Comparison of ENCODE assay signal across 1 cellular context in genomic region chr1:108830119-108831008, GRCh38.
A peak's percentile ranks its signal among the peaks of the same experiment; 100 is the strongest.
TF ChIP-seq lines count a peak whose summit lies in the region.

No MANE protein-coding gene starts in this region.

TF ChIP-seq in SK-N-SH, 30 proteins besides CTCF, POLR2A, EP300 and RAD21 (continued from another document):
- TF ChIP-seq, protein P1, sequence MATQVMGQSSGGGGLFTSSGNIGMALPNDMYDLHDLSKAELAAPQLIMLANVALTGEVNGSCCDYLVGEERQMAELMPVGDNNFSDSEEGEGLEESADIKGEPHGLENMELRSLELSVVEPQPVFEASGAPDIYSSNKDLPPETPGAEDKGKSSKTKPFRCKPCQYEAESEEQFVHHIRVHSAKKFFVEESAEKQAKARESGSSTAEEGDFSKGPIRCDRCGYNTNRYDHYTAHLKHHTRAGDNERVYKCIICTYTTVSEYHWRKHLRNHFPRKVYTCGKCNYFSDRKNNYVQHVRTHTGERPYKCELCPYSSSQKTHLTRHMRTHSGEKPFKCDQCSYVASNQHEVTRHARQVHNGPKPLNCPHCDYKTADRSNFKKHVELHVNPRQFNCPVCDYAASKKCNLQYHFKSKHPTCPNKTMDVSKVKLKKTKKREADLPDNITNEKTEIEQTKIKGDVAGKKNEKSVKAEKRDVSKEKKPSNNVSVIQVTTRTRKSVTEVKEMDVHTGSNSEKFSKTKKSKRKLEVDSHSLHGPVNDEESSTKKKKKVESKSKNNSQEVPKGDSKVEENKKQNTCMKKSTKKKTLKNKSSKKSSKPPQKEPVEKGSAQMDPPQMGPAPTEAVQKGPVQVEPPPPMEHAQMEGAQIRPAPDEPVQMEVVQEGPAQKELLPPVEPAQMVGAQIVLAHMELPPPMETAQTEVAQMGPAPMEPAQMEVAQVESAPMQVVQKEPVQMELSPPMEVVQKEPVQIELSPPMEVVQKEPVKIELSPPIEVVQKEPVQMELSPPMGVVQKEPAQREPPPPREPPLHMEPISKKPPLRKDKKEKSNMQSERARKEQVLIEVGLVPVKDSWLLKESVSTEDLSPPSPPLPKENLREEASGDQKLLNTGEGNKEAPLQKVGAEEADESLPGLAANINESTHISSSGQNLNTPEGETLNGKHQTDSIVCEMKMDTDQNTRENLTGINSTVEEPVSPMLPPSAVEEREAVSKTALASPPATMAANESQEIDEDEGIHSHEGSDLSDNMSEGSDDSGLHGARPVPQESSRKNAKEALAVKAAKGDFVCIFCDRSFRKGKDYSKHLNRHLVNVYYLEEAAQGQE (IDR thresholded peaks at IDR 0.05; ENCODE audit: low read depth, low read length), result 0 out of 2 replicates have a peak, but pooled peaks have one; percentile 26
TF ChIP-seq in SK-N-SH: peak in this region for 13.
